ENCODE assay signal across 11 cellular contexts in genomic region chr22:38135133-38135706, GRCh38. TPM values are rescaled to one million over a fixed set of nuclear protein-coding genes. Genes with fewer than 3 reads are reported as not detected.
DNase-seq lines count a peak whose midpoint lies in the region; ATAC-seq and TF ChIP-seq lines count a peak whose summit lies in the region.
"Had no signal": no experiment of that assay in that cellular context is flagged by ENCODE, and none has a peak within 500 bp of the region (broad histone marks: within the 10 kb centered on the region; RNA-seq: fewer than 3 reads in every experiment).

No MANE protein-coding gene starts in this region.

- no peaks in the 10 kb centered on the region for H3K9me3 Mint-ChIP-seq in activated CD4-positive, alpha-beta memory T cell treated with anti-CD3 and anti-CD28 coated beads for 36 hours
- no peaks in the 10 kb centered on the region for H3K9me3 Mint-ChIP-seq in activated CD4-positive, alpha-beta memory T cell treated with anti-CD3 and anti-CD28 coated beads, Interleukin-2, amount 10 ng/mL, durations not matched to agents 7 days and 5 days

- no peaks in the 10 kb centered on the region for H3K36me3 ChIP-seq in RWPE2 (ENCODE audit: low read depth)

- CTCF ChIA-PET in activated CD4-positive, alpha-beta memory T cell treated with anti-CD3 and anti-CD28 coated beads for 36 hours (lab: Charles Lee): no interaction called here
- CTCF ChIA-PET in activated CD4-positive, alpha-beta memory T cell treated with anti-CD3 and anti-CD28 coated beads, Interleukin-2, amount 10 ng/mL, durations not matched to agents 7 days and 5 days (lab: Charles Lee): no interaction called here

- no peak for TF ChIP-seq CTCF in RWPE2 (IDR thresholded peaks at IDR 0.05; ENCODE audit: poor library complexity, severe bottlenecking)

- DNase-seq in activated CD4-positive, alpha-beta memory T cell treated with anti-CD3 and anti-CD28 coated beads for 36 hours: peak; percentile 32
- no peak for DNase-seq in activated CD4-positive, alpha-beta memory T cell treated with anti-CD3 and anti-CD28 coated beads, Interleukin-2, amount 10 ng/mL, durations not matched to agents 7 days and 5 days
- no peak for DNase-seq in RWPE2 (ENCODE audit: low spot score)
- DNase-seq in fibroblast of the conjunctiva (ENCODE audit: low read depth): peak; percentile 55
- DNase-seq in stimulated activated naive CD8-positive, alpha-beta T cell treated with anti-CD3 and anti-CD28 coated beads, Interleukin-15, Interleukin-2, amounts not matched to agents 100 U/mL and 50 U/mL, for 24 hours: no peak
- no peak for DNase-seq in cortex of kidney (lab: John Stamatoyannopoulos, UW)
- DNase-seq: NCI-H187, thyroid gland had no signal

- no peak overlapping the region for H3K27ac Mint-ChIP-seq in activated CD4-positive, alpha-beta memory T cell treated with anti-CD3 and anti-CD28 coated beads for 36 hours
- H3K27ac Mint-ChIP-seq in activated CD4-positive, alpha-beta memory T cell treated with anti-CD3 and anti-CD28 coated beads, Interleukin-2, amount 10 ng/mL, durations not matched to agents 7 days and 5 days: no peak overlapping the region
- H3K27ac Mint-ChIP-seq: activated naive CD8-positive, alpha-beta T cell had no signal

- peaks cover 16% of the 10 kb centered on the region for H3K36me3 Mint-ChIP-seq in activated CD4-positive, alpha-beta memory T cell treated with anti-CD3 and anti-CD28 coated beads for 36 hours
- peaks cover 15% of the 10 kb centered on the region for H3K36me3 Mint-ChIP-seq in activated CD4-positive, alpha-beta memory T cell treated with anti-CD3 and anti-CD28 coated beads, Interleukin-2, amount 10 ng/mL, durations not matched to agents 7 days and 5 days (ENCODE audit: low read depth)

- no peak overlapping the region for H3K4me3 Mint-ChIP-seq in activated CD4-positive, alpha-beta memory T cell treated with anti-CD3 and anti-CD28 coated beads for 36 hours
- no peak overlapping the region for H3K4me3 Mint-ChIP-seq in activated CD4-positive, alpha-beta memory T cell treated with anti-CD3 and anti-CD28 coated beads, Interleukin-2, amount 10 ng/mL, durations not matched to agents 7 days and 5 days
- H3K4me3 Mint-ChIP-seq: activated naive CD8-positive, alpha-beta T cell had no signal

- intact Hi-C loops in activated CD4-positive, alpha-beta memory T cell treated with anti-CD3 and anti-CD28 coated beads for 36 hours (cut with micrococcal nuclease): no loop called here

- no peaks in the 10 kb centered on the region for H3K4me1 Mint-ChIP-seq in activated CD4-positive, alpha-beta memory T cell treated with anti-CD3 and anti-CD28 coated beads for 36 hours (ENCODE audit: low read depth)
- peaks cover 8% of the 10 kb centered on the region for H3K4me1 Mint-ChIP-seq in activated CD4-positive, alpha-beta memory T cell treated with anti-CD3 and anti-CD28 coated beads, Interleukin-2, amount 10 ng/mL, durations not matched to agents 7 days and 5 days

- peaks cover 11% of the 10 kb centered on the region for H3K4me1 ChIP-seq in RWPE2 (ENCODE audit: insufficient read depth, poor library complexity, severe bottlenecking)
- H3K4me1 ChIP-seq: thyroid gland had no signal

- H3K9me3 ChIP-seq in RWPE2 (ENCODE audit: severe bottlenecking): no peaks in the 10 kb centered on the region
- H3K9me3 ChIP-seq: thyroid gland had no signal

- no peaks in the 10 kb centered on the region for H3K27me3 Mint-ChIP-seq in activated CD4-positive, alpha-beta memory T cell treated with anti-CD3 and anti-CD28 coated beads for 36 hours
- no peaks in the 10 kb centered on the region for H3K27me3 Mint-ChIP-seq in activated CD4-positive, alpha-beta memory T cell treated with anti-CD3 and anti-CD28 coated beads, Interleukin-2, amount 10 ng/mL, durations not matched to agents 7 days and 5 days
- H3K27me3 Mint-ChIP-seq: activated naive CD8-positive, alpha-beta T cell had no signal

- ATAC-seq in RWPE2 (ENCODE audit: low read depth) (peak; percentile 96), GM19351 (IDR thresholded peaks at IDR 0.05; ENCODE audit: unreplicated experiment) (no peak), GM18907 (IDR thresholded peaks at IDR 0.05; ENCODE audit: unreplicated experiment) (no peak)
- ATAC-seq in stimulated activated naive CD8-positive, alpha-beta T cell treated with anti-CD3 and anti-CD28 coated beads, Interleukin-15, Interleukin-2, amounts not matched to agents 100 U/mL and 50 U/mL, for 24 hours: peak; percentile 65

- peak overlapping the region; percentile 41 for H3K27ac ChIP-seq in RWPE2 (ENCODE audit: poor library complexity, severe bottlenecking)
- H3K27ac ChIP-seq: thyroid gland had no signal

- no peaks in the 10 kb centered on the region for H3K27me3 ChIP-seq in RWPE2 (ENCODE audit: insufficient read depth, poor library complexity, severe bottlenecking)
- H3K27me3 ChIP-seq: thyroid gland had no signal

- H3K4me3 ChIP-seq in RWPE2 (ENCODE audit: severe bottlenecking): no peak overlapping the region
- H3K4me3 ChIP-seq: thyroid gland had no signal

- POLR2A ChIA-PET in activated CD4-positive, alpha-beta memory T cell treated with anti-CD3 and anti-CD28 coated beads for 36 hours (lab: Charles Lee): no interaction called here
- POLR2A ChIA-PET in activated CD4-positive, alpha-beta memory T cell treated with anti-CD3 and anti-CD28 coated beads, Interleukin-2, amount 10 ng/mL, durations not matched to agents 7 days and 5 days (lab: Charles Lee): no interaction called here

RNA-seq across cellular contexts. Expression of gene BAIAP2L2, which starts 24.7 kb away (rescaled TPM):
- total RNA-seq in activated CD4-positive, alpha-beta memory T cell treated with anti-CD3 and anti-CD28 coated beads for 36 hours: 1 to 10 TPM in 1 of 2 experiments, under 1 TPM in 1; 0.93 to 1.6 TPM
- total RNA-seq in activated CD4-positive, alpha-beta memory T cell treated with anti-CD3 and anti-CD28 coated beads, Interleukin-2, amount 10 ng/mL, durations not matched to agents 7 days and 5 days: under 1 TPM; 0.55 to 0.63 TPM

RNA-seq across cellular contexts. Expression of gene PLA2G6, which starts 46.4 kb away (rescaled TPM):
- total RNA-seq in activated CD4-positive, alpha-beta memory T cell treated with anti-CD3 and anti-CD28 coated beads for 36 hours: 10 to 100 TPM; 63.7 to 69.5 TPM
- total RNA-seq in activated CD4-positive, alpha-beta memory T cell treated with anti-CD3 and anti-CD28 coated beads, Interleukin-2, amount 10 ng/mL, durations not matched to agents 7 days and 5 days: 10 to 100 TPM; 80.7 to 85.7 TPM

RNA-seq across cellular contexts. Expression of gene SLC16A8, which starts 51.2 kb away (rescaled TPM):
- total RNA-seq in activated CD4-positive, alpha-beta memory T cell treated with anti-CD3 and anti-CD28 coated beads for 36 hours: under 1 TPM in 1 of 2 experiments, not detected in 1; 0.17 TPM
- not detected for total RNA-seq in activated CD4-positive, alpha-beta memory T cell treated with anti-CD3 and anti-CD28 coated beads, Interleukin-2, amount 10 ng/mL, durations not matched to agents 7 days and 5 days

Comparison
In these comparisons a context has a peak if more than half of its experiments do, and no peak if none do; other contexts are left out.
1. DNase-seq: peak in activated CD4-positive, alpha-beta memory T cell treated with anti-CD3 and anti-CD28 coated beads for 36 hours (single experiment) and fibroblast of the conjunctiva (single experiment); none in activated CD4-positive, alpha-beta memory T cell treated with anti-CD3 and anti-CD28 coated beads, Interleukin-2, amount 10 ng/mL, durations not matched to agents 7 days and 5 days (single experiment), RWPE2 (single experiment), stimulated activated naive CD8-positive, alpha-beta T cell treated with anti-CD3 and anti-CD28 coated beads, Interleukin-15, Interleukin-2, amounts not matched to agents 100 U/mL and 50 U/mL, for 24 hours (single experiment) and cortex of kidney (single experiment).
2. ATAC-seq: peak in RWPE2 (single experiment) and stimulated activated naive CD8-positive, alpha-beta T cell treated with anti-CD3 and anti-CD28 coated beads, Interleukin-15, Interleukin-2, amounts not matched to agents 100 U/mL and 50 U/mL, for 24 hours (single experiment); none in GM19351 (single experiment) and GM18907 (single experiment).